19 cellular contexts compared by ENCODE assay signal in the genomic region with DNA sequence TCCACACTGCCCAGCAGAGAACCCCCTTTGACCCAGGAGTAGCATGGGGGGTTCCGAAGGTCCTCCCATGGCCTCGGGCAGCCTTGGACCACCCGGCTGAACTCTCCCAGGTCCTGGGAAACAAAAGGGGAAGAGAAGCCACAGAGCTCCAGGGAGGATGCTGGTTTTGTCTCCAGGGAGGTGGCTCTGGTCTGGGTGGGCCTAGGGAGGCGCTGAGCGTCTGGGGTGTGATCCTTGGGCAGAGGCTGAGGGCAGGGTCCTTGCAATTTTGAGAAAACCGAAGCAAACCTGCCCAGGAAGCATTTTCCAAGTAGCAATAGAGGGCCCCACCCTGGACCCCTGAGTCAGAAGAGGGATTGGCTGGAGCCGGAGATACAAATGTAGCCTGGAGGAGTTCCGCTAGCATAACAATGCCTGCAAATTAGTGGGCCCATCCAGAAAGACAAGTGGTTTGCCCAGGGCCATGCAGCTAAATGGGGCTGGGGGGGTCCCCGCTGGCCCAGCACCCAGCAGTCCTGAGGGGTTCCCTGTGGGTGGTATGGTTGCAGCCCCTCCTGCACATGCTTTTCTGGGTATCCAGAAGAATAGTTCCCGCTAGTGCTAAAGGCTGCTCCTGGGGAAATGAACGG. TPM values are rescaled to one million over a fixed set of nuclear protein-coding genes. Genes with fewer than 3 reads are reported as not detected.
DNase-seq lines count a peak whose midpoint lies in the region; ATAC-seq, FAIRE-seq and TF ChIP-seq lines count a peak whose summit lies in the region.
"Had no signal": no experiment of that assay in that cellular context is flagged by ENCODE, and none has a peak within 500 bp of the region (broad histone marks: within the 10 kb centered on the region; RNA-seq: fewer than 3 reads in every experiment).

No MANE protein-coding gene starts in this region.

- no peak for FAIRE-seq in frontal cortex (lab: Jason Lieb, UNC)
- FAIRE-seq: A549 had no signal

- CTCF ChIA-PET in SK-N-SH (lab: Yijun Ruan, JAX) = no interaction called here

- H2AFZ ChIP-seq in osteoblast (ENCODE audit: low read length) (no peak overlapping the region), SK-N-SH (ENCODE audit: low read depth) (no peak overlapping the region)

- peaks cover 24% of the 10 kb centered on the region for H3K4me1 Mint-ChIP-seq in CD14-positive monocyte
- peaks cover 15% of the 10 kb centered on the region for H3K4me1 Mint-ChIP-seq in activated naive CD8-positive, alpha-beta T cell treated with anti-CD3 and anti-CD28 coated beads, Interleukin-2, amount 50 U/mL, for 24 hours

- H3K27me3 Mint-ChIP-seq in CD14-positive monocyte (ENCODE audit: low read depth in 3 of 3) = peaks cover 50 to 69% (median 57%) of the 10 kb centered on the region in 3 donors
- peaks cover 58% of the 10 kb centered on the region for H3K27me3 Mint-ChIP-seq in activated naive CD8-positive, alpha-beta T cell treated with anti-CD3 and anti-CD28 coated beads, Interleukin-2, amount 50 U/mL, for 24 hours

- H3K36me3 ChIP-seq in HUES6 (ENCODE audit: control insufficient read depth, insufficient read depth, low read length) (no peaks in the 10 kb centered on the region), iPS-15b (ENCODE audit: control insufficient read depth, insufficient read depth, low read length) (peaks cover 2% of the 10 kb centered on the region), osteoblast (ENCODE audit: insufficient read depth, low read length) (no peaks in the 10 kb centered on the region), SK-N-SH (replicated peaks in 1 of 2; ENCODE audit: control insufficient read depth in 1 of 2, insufficient read depth in 2 of 2, low read length in 1 of 2) (no peaks in the 10 kb centered on the region)
- H3K36me3 ChIP-seq: Peyer's patch had no signal

- H3K27ac ChIP-seq in HUES6 (ENCODE audit: low read depth, low read length) = peak overlapping the region; percentile 64
- no peak overlapping the region for H3K27ac ChIP-seq in osteoblast (ENCODE audit: low read depth, low read length)
- no peak overlapping the region for H3K27ac ChIP-seq in SK-N-SH (ENCODE audit: low read depth in 2 of 2, low read length in 1 of 2)
- H3K27ac ChIP-seq: A549, Peyer's patch had no signal

- no peak overlapping the region for H3K4me2 ChIP-seq in osteoblast (ENCODE audit: insufficient read depth, low read length)
- H3K4me2 ChIP-seq in SK-N-SH = no peak overlapping the region
- H3K4me2 ChIP-seq: A549 had no signal

- DNase-seq in CD14-positive monocyte (ENCODE audit: low spot score) (no peak), osteoblast (ENCODE audit: insufficient read length, low spot score, missing footprints) (peak; percentile 90), frontal cortex (ENCODE audit: low spot score in 2 of 2) (no peak), SK-N-SH (no peak)
- DNase-seq in activated naive CD8-positive, alpha-beta T cell treated with anti-CD3 and anti-CD28 coated beads, Interleukin-2, amount 50 U/mL, for 24 hours = no peak
- DNase-seq: Caco-2; CD4-positive, CD25-positive, alpha-beta regulatory T cell; DMS153; NCI-H1105 treated with DMSO at 0.1 percent for 48 hours; NCI-H1694 treated with DMSO at 0.1 percent for 48 hours; NCI-H226; NCI-H524 treated with DMSO at 0.1 percent for 48 hours; Peyer's patch had no signal

- H3K4me3 ChIP-seq in HUES6 (ENCODE audit: low read depth, low read length) (peak overlapping the region; percentile 58), iPS-15b (ENCODE audit: low read depth, low read length) (peak overlapping the region; percentile 62), osteoblast (ENCODE audit: insufficient read depth, low read length) (no peak overlapping the region), SK-N-SH (ENCODE audit: low read depth in 2 of 2, low read length in 1 of 2) (no peak overlapping the region)
- H3K4me3 ChIP-seq: A549, Peyer's patch had no signal

- 29% methylated on average over 8 of the region's 11 CpGs for WGBS in SK-N-SH (ENCODE audit: low lambda C conversion rate)

- peaks cover 90% of the 10 kb centered on the region for H3K27me3 ChIP-seq in HUES6 (ENCODE audit: control insufficient read depth, insufficient read depth, low read length)
- peaks cover 27% of the 10 kb centered on the region for H3K27me3 ChIP-seq in iPS-15b (ENCODE audit: control insufficient read depth, insufficient read depth, low read length)
- peaks cover 57% of the 10 kb centered on the region for H3K27me3 ChIP-seq in osteoblast (ENCODE audit: insufficient read depth, low read length)
- peaks cover 72% of the 10 kb centered on the region for H3K27me3 ChIP-seq in SK-N-SH (ENCODE audit: insufficient read depth)

- TF ChIP-seq CTCF in CD14-positive monocyte (IDR thresholded peaks at IDR 0.05) (no peak), osteoblast (IDR thresholded peaks at IDR 0.05; ENCODE audit: extremely low read depth, low read depth, low read length) (no peak), SK-N-SH (IDR thresholded peaks at IDR 0.05) (no peak)

- intact Hi-C loops in CD14-positive monocyte (cut with micrococcal nuclease) = loop anchor here in 1 of 2 donors (10.0 kb wide), 1 partner anchor 87 kb away; no protein-coding TSS in a partner anchor

- no peaks in the 10 kb centered on the region for H3K9me2 ChIP-seq in SK-N-SH

- H3K27ac Mint-ChIP-seq in CD14-positive monocyte = peak overlapping the region in 1 of 7 donors; percentile 40
- H3K27ac Mint-ChIP-seq in activated naive CD8-positive, alpha-beta T cell treated with anti-CD3 and anti-CD28 coated beads, Interleukin-2, amount 50 U/mL, for 24 hours = no peak overlapping the region
- H3K27ac Mint-ChIP-seq: CD4-positive, CD25-positive, alpha-beta regulatory T cell had no signal

- no peaks in the 10 kb centered on the region for H3K79me2 ChIP-seq in osteoblast (ENCODE audit: insufficient read depth, low read length)
- H3K79me2 ChIP-seq in SK-N-SH (ENCODE audit: insufficient read depth) = no peaks in the 10 kb centered on the region

- POLR2A ChIA-PET in SK-N-SH (lab: Yijun Ruan, JAX) = no interaction called here

- H3K4me3 Mint-ChIP-seq in CD14-positive monocyte = peak overlapping the region; percentile 20 to 76
- no peak overlapping the region for H3K4me3 Mint-ChIP-seq in activated naive CD8-positive, alpha-beta T cell treated with anti-CD3 and anti-CD28 coated beads, Interleukin-2, amount 50 U/mL, for 24 hours

- peak overlapping the region; percentile 70 for H3K9ac ChIP-seq in HUES6 (ENCODE audit: low read length)
- peak overlapping the region; percentile 61 for H3K9ac ChIP-seq in iPS-15b (ENCODE audit: low read depth, low read length)
- no peak overlapping the region for H3K9ac ChIP-seq in SK-N-SH

- TF ChIP-seq EP300 in SK-N-SH (IDR thresholded peaks at IDR 0.05; ENCODE audit: borderline replicate concordance in 1 of 2, low read depth in 1 of 2, low read length in 1 of 2) = no peak

- H3K36me3 Mint-ChIP-seq in CD14-positive monocyte = peaks cover 9 to 13% of the 10 kb centered on the region in 2 donors
- no peaks in the 10 kb centered on the region for H3K36me3 Mint-ChIP-seq in activated naive CD8-positive, alpha-beta T cell treated with anti-CD3 and anti-CD28 coated beads, Interleukin-2, amount 50 U/mL, for 24 hours (ENCODE audit: low read depth)
- H3K36me3 Mint-ChIP-seq: CD4-positive, CD25-positive, alpha-beta regulatory T cell had no signal

- no peaks in the 10 kb centered on the region for H3F3A ChIP-seq in SK-N-SH (replicated peaks; ENCODE audit: insufficient read depth)

- TF ChIP-seq RAD21 in SK-N-SH (IDR thresholded peaks at IDR 0.05; ENCODE audit: low read length) = no peak

- H3K9me3 Mint-ChIP-seq in CD14-positive monocyte = peaks cover 2 to 22% (median 16%) of the 10 kb centered on the region in 7 donors
- H3K9me3 Mint-ChIP-seq in activated naive CD8-positive, alpha-beta T cell treated with anti-CD3 and anti-CD28 coated beads, Interleukin-2, amount 50 U/mL, for 24 hours = no peaks in the 10 kb centered on the region
- H3K9me3 Mint-ChIP-seq: CD4-positive, CD25-positive, alpha-beta regulatory T cell had no signal

- H3K4me1 ChIP-seq in HUES6 (ENCODE audit: control insufficient read depth, insufficient read depth, low read length) = peaks cover 34% of the 10 kb centered on the region
- H3K4me1 ChIP-seq in iPS-15b (ENCODE audit: control insufficient read depth, insufficient read depth, low read length) = peaks cover 2% of the 10 kb centered on the region
- no peaks in the 10 kb centered on the region for H3K4me1 ChIP-seq in osteoblast (ENCODE audit: insufficient read depth, low read length)
- H3K4me1 ChIP-seq in SK-N-SH (ENCODE audit: control insufficient read depth in 1 of 2, insufficient read depth in 2 of 2, low read depth in 1 of 2, low read length in 1 of 2) = no peaks in the 10 kb centered on the region

- H4K20me1 ChIP-seq in osteoblast (ENCODE audit: insufficient read depth, low read length) (no peaks in the 10 kb centered on the region), SK-N-SH (ENCODE audit: insufficient read depth) (no peaks in the 10 kb centered on the region)

- no peak for ATAC-seq in HG02571 (IDR thresholded peaks at IDR 0.05; ENCODE audit: unreplicated experiment)
- no peak for ATAC-seq in activated naive CD8-positive, alpha-beta T cell treated with anti-CD3 and anti-CD28 coated beads, Interleukin-2, amount 50 U/mL, for 24 hours
- ATAC-seq: A549, Right ventricle myocardium inferior had no signal

- H3K9me3 ChIP-seq in HUES6 (ENCODE audit: control insufficient read depth, insufficient read depth, low read depth, low read length) = no peaks in the 10 kb centered on the region
- H3K9me3 ChIP-seq in iPS-15b (ENCODE audit: control insufficient read depth, insufficient read depth, low read length) = no peaks in the 10 kb centered on the region
- H3K9me3 ChIP-seq in osteoblast (ENCODE audit: low read depth, low read length) = no peaks in the 10 kb centered on the region
- H3K9me3 ChIP-seq in SK-N-SH = no peaks in the 10 kb centered on the region
- H3K9me3 ChIP-seq: A549, Caco-2, Peyer's patch had no signal

RNA-seq across cellular contexts. Expression of a gene that starts 2.0 kb away (rescaled TPM):
- polyA plus RNA-seq in CD14-positive monocyte (under 1 TPM; 0.14 to 0.48 TPM), SK-N-SH (2012; rRNA removed) (not detected in 2 replicates)
- total RNA-seq in osteoblast (not detected in 2 replicates), frontal cortex (not detected)
- polyA plus RNA-seq in SK-N-SH (2012; cell fraction: cytosol; rRNA removed) = not detected in 2 replicates
- polyA plus RNA-seq in SK-N-SH (2012; cell fraction: nucleus; rRNA removed) = not detected in 2 replicates
- total RNA-seq: Caco-2; CD4-positive, CD25-positive, alpha-beta regulatory T cell; LHCN-M2; Peyer's patch; Right ventricle myocardium inferior had no signal
- polyA plus RNA-seq: A549; CD4-positive, CD25-positive, alpha-beta regulatory T cell had no signal

RNA-seq across cellular contexts. Expression of a gene that starts 5.6 kb away (rescaled TPM):
- 1 to 10 TPM; 1.4 to 1.6 TPM for polyA plus RNA-seq in CD14-positive monocyte
- total RNA-seq in osteoblast = not detected in 2 replicates
- not detected for total RNA-seq in frontal cortex
- polyA plus RNA-seq in SK-N-SH (2012; rRNA removed) = not detected in 2 replicates
- not detected in 2 replicates for polyA plus RNA-seq in SK-N-SH (2012; cell fraction: cytosol; rRNA removed)
- not detected in 2 replicates for polyA plus RNA-seq in SK-N-SH (2012; cell fraction: nucleus; rRNA removed)
- total RNA-seq: Caco-2; CD4-positive, CD25-positive, alpha-beta regulatory T cell; LHCN-M2 had no signal
- polyA plus RNA-seq: A549; CD4-positive, CD25-positive, alpha-beta regulatory T cell had no signal

RNA-seq across cellular contexts. Expression of a gene that starts 44.6 kb away (rescaled TPM):
- polyA plus RNA-seq in CD14-positive monocyte = 10 to 100 TPM; 32.7 to 72.8 TPM
- 1.2 and 2.2 TPM in 2 replicates for total RNA-seq in osteoblast
- total RNA-seq in frontal cortex = 1.2 TPM
- polyA plus RNA-seq in SK-N-SH (2012; rRNA removed) = 1.6 and 1.7 TPM in 2 replicates
- 0.33 and 0.42 TPM in 2 replicates for polyA plus RNA-seq in SK-N-SH (2012; cell fraction: cytosol; rRNA removed)
- polyA plus RNA-seq in SK-N-SH (2012; cell fraction: nucleus; rRNA removed) = 13.7 and 16.4 TPM in 2 replicates

Comparison
In these comparisons a context has a peak if more than half of its experiments do, and no peak if none do; other contexts are left out.
1. H3K4me3 ChIP-seq: peak in HUES6 (single experiment) and iPS-15b (single experiment); none in osteoblast (single experiment) and SK-N-SH (0 of 2).